11 cellular contexts compared by ENCODE assay signal in the genomic region with DNA sequence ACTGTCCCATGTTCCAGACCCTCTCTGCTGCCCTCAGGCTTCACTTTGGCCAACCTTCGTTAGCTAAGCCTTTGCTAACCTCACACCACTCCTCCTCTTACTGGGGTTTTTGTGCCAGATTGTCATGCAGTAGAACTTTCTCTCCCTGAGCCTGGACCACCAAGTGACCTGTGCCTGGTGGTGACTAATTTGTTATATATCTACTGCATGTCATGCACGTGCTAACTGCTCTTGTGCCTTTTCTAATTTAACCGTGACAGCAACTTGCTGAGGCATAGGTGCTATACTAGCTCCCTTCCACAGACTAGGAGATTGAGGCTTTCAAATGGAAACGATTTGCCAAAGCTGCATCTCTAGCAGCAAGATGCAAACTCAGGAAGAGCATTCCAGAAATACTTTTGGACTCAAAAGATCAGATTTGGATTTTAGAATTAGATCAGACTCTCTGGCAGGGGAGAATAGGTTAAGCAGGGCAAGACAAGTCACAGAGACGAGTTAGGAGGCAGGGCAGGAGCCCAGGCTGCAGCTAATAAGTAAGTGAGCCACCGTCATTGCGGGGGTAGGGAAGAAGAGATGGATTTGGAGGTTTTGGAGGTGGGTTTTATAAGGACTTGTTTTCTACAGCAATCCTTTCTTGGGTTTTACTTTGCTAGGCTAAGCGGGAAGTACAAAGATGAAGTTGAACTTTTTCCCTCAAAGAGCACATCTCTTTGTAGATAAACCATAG. TPM values are rescaled to one million over a fixed set of nuclear protein-coding genes. Genes with fewer than 3 reads are reported as not detected.
DNase-seq lines count a peak whose midpoint lies in the region; ATAC-seq, FAIRE-seq and TF ChIP-seq lines count a peak whose summit lies in the region.
"Had no signal": no experiment of that assay in that cellular context is flagged by ENCODE, and none has a peak within 500 bp of the region (broad histone marks: within the 10 kb centered on the region; RNA-seq: fewer than 3 reads in every experiment).

No MANE protein-coding gene starts in this region.

- TF ChIP-seq CTCF in HepG2 (CRISPR knock-in tag; IDR thresholded peaks at IDR 0.05) (no peak), right lobe of liver (IDR thresholded peaks at IDR 0.05) (no peak), foreskin keratinocyte (conservative IDR thresholded peaks at IDR 0.05) (no peak)
- TF ChIP-seq CTCF in activated CD8-positive, alpha-beta T cell treated with anti-CD3 and anti-CD28 coated beads for 36 hours (IDR thresholded peaks at IDR 0.05): no peak

- POLR2A ChIA-PET in HepG2 (lab: Yijun Ruan, JAX): no interaction called here
- POLR2A ChIA-PET in activated CD8-positive, alpha-beta T cell treated with anti-CD3 and anti-CD28 coated beads for 36 hours (lab: Charles Lee): interaction anchor here (0.7 to 1.6 kb wide), 5 partner anchors 11 to 585 kb away, joined by 3 to 6 read pairs (median 4); no protein-coding TSS in a partner anchor

- H3K9me3 Mint-ChIP-seq in activated CD8-positive, alpha-beta T cell treated with anti-CD3 and anti-CD28 coated beads for 36 hours: no peaks in the 10 kb centered on the region
- no peaks in the 10 kb centered on the region for H3K9me3 Mint-ChIP-seq in immature natural killer cell

- TF ChIP-seq POLR2A in HepG2 (IDR thresholded peaks at IDR 0.05; ENCODE audit: insufficient read depth in 1 of 2, low read depth in 2 of 2, low read length in 2 of 2) (no peak), right lobe of liver (IDR thresholded peaks at IDR 0.05) (no peak)

- peak overlapping the region; percentile 86 for H3K4me3 Mint-ChIP-seq in activated CD8-positive, alpha-beta T cell treated with anti-CD3 and anti-CD28 coated beads for 36 hours
- peak overlapping the region; percentile 94 to 100 (median 96) for H3K4me3 Mint-ChIP-seq in immature natural killer cell

- no peaks in the 10 kb centered on the region; a peak in 1 of 5 replicates for H3K27me3 ChIP-seq in HepG2 (ENCODE audit: control insufficient read depth in 1 of 2, insufficient read depth in 2 of 2, low read length in 2 of 2)
- no peaks in the 10 kb centered on the region for H3K27me3 ChIP-seq in right lobe of liver
- no peaks in the 10 kb centered on the region for H3K27me3 ChIP-seq in foreskin keratinocyte
- H3K27me3 ChIP-seq: uterus had no signal

- peak overlapping the region; percentile 87; the same call in 1 of the 2 replicates for H3K4me2 ChIP-seq in HepG2 (ENCODE audit: low read depth, low read length)

- H3K27ac ChIP-seq in HepG2 (ENCODE audit: extremely low read length, insufficient read depth, low read length) (no peak overlapping the region), right lobe of liver (no peak overlapping the region), foreskin keratinocyte (no peak overlapping the region)
- H3K27ac ChIP-seq: uterus had no signal

- H3K27me3 Mint-ChIP-seq in activated CD8-positive, alpha-beta T cell treated with anti-CD3 and anti-CD28 coated beads for 36 hours: no peaks in the 10 kb centered on the region
- peaks cover 2 to 4% (median 3%) of the 10 kb centered on the region in 3 donors for H3K27me3 Mint-ChIP-seq in immature natural killer cell (ENCODE audit: low read depth in 3 of 3)

- peaks cover 22% of the 10 kb centered on the region for H3K79me2 ChIP-seq in HepG2 (ENCODE audit: insufficient read depth, low read length)

- H3K4me1 ChIP-seq in HepG2 (ENCODE audit: insufficient read depth, low read length) (peaks cover 25% of the 10 kb centered on the region), right lobe of liver (peaks cover 0 to 14% (median 2%) of the 10 kb centered on the region in 4 donors), foreskin keratinocyte (no peaks in the 10 kb centered on the region)

- no peak overlapping the region for H3K4me3 ChIP-seq in HepG2 (replicated peaks in 1 of 3; ENCODE audit: insufficient read depth in 1 of 3, low read depth in 2 of 3, low read length in 3 of 3)
- no peak overlapping the region for H3K4me3 ChIP-seq in right lobe of liver
- H3K4me3 ChIP-seq: uterus had no signal

- TF ChIP-seq RAD21 in HepG2 (CRISPR knock-in tag; IDR thresholded peaks at IDR 0.05): no peak

- no TSS peak for BruUV-seq in HepG2 (replicated peaks; lab: Mats Ljungman, UMichigan)

- H3K9ac ChIP-seq in HepG2 (ENCODE audit: insufficient read depth, low read depth, low read length): no peak overlapping the region

- FAIRE-seq in HepG2 (lab: Jason Lieb, UNC): no peak

- DNase-seq in HepG2 (ENCODE audit: low spot score) (no peak), right lobe of liver (no peak), immature natural killer cell (no peak), NCI-H69 (lab: John Stamatoyannopoulos, UW) (no peak), NCI-H526 treated with DMSO at 0.1 percent for 48 hours (lab: John Stamatoyannopoulos, UW) (no peak), DMS79 treated with DMSO at 0.1 percent for 48 hours (lab: John Stamatoyannopoulos, UW) (no peak), foreskin keratinocyte (no peak)
- DNase-seq in activated CD8-positive, alpha-beta T cell treated with anti-CD3 and anti-CD28 coated beads for 36 hours: no peak
- DNase-seq: activated CD8-positive, alpha-beta memory T cell treated with anti-CD3 and anti-CD28 coated beads for 24 hours; NCI-H510A; uterus had no signal

- H3K36me3 ChIP-seq in HepG2 (replicated peaks in 1 of 2; ENCODE audit: control insufficient read depth in 1 of 2, insufficient read depth in 2 of 2, low read length in 2 of 2): peaks cover 3 to 17% of the 10 kb centered on the region in 2 experiments; a peak in 4 of 5 replicates
- H3K36me3 ChIP-seq in right lobe of liver: peaks cover 0 to 11% (median 2%) of the 10 kb centered on the region in 4 donors
- H3K36me3 ChIP-seq: uterus had no signal

- no peak for TF ChIP-seq EP300 in HepG2 (IDR thresholded peaks at IDR 0.05; ENCODE audit: low read depth in 2 of 2, low read length in 2 of 2)
- TF ChIP-seq EP300 in HepG2 (CRISPR knock-in tag; IDR thresholded peaks at IDR 0.05; ENCODE audit: borderline replicate concordance): no peak

- WGBS in HepG2 (ENCODE audit: low lambda C conversion rate): 87% methylated on average over 8 of the region's 8 CpGs
- WGBS in right lobe of liver (ENCODE audit: insufficient coverage, low coverage, low lambda C conversion rate, missing lambda C conversion rate): 81% methylated on average over 8 of the region's 8 CpGs

- peaks cover 10% of the 10 kb centered on the region for H3K36me3 Mint-ChIP-seq in activated CD8-positive, alpha-beta T cell treated with anti-CD3 and anti-CD28 coated beads for 36 hours (ENCODE audit: low read depth)
- H3K36me3 Mint-ChIP-seq in immature natural killer cell: peaks cover 0 to 6% (median 4%) of the 10 kb centered on the region in 3 donors

- no peak overlapping the region for H2AFZ ChIP-seq in HepG2 (ENCODE audit: low read length)

- H4K20me1 ChIP-seq in HepG2 (ENCODE audit: insufficient read depth, low read length): no peaks in the 10 kb centered on the region

- no peak for ATAC-seq in HepG2
- ATAC-seq in right lobe of liver: no peak
- no peak for ATAC-seq in activated CD8-positive, alpha-beta T cell treated with anti-CD3 and anti-CD28 coated beads for 36 hours
- ATAC-seq in foreskin keratinocyte: no peak

- intact Hi-C loops in HepG2 (cut with micrococcal nuclease; ENCODE audit: unreplicated experiment): no loop called here
- intact Hi-C loops in right lobe of liver (cut with DNase I): no loop called here
- intact Hi-C loops in activated CD8-positive, alpha-beta T cell treated with anti-CD3 and anti-CD28 coated beads for 36 hours (cut with micrococcal nuclease): no loop called here

- H3K4me1 Mint-ChIP-seq in activated CD8-positive, alpha-beta T cell treated with anti-CD3 and anti-CD28 coated beads for 36 hours (ENCODE audit: low read depth): peaks cover 44% of the 10 kb centered on the region
- peaks cover 34 to 50% of the 10 kb centered on the region in 2 donors for H3K4me1 Mint-ChIP-seq in immature natural killer cell

- CTCF ChIA-PET in HepG2 (lab: Yijun Ruan, JAX; ENCODE audit: low intra/inter-chr PET ratio, low total read pairs): no interaction called here
- CTCF ChIA-PET in activated CD8-positive, alpha-beta T cell treated with anti-CD3 and anti-CD28 coated beads for 36 hours (lab: Charles Lee): interaction anchor here (3.7 kb wide), 1 partner anchor 74 kb away, joined by 30 read pairs; no protein-coding TSS in a partner anchor

- peak overlapping the region; percentile 7 for H3K27ac Mint-ChIP-seq in activated CD8-positive, alpha-beta T cell treated with anti-CD3 and anti-CD28 coated beads for 36 hours
- H3K27ac Mint-ChIP-seq in immature natural killer cell: peak overlapping the region in 2 of 6 donors; percentile 16 to 54

- H3K9me3 ChIP-seq in HepG2 (ENCODE audit: low read length) (no peaks in the 10 kb centered on the region), right lobe of liver (no peaks in the 10 kb centered on the region)
- H3K9me3 ChIP-seq: uterus had no signal

- in situ Hi-C loops in HepG2 (cut with HindIII; ENCODE audit: extremely low pct_ligation_motif_present, low pct_unique_long_range_greater_than_20kb): no loop called here

RNA-seq across cellular contexts. Expression of a gene that starts 1.8 kb away (rescaled TPM):
- 67.9 and 77.2 TPM in 2 replicates for total RNA-seq in HepG2 (2016; rRNA removed; fragmentation: Illumina TruSeq; extraction: Trizol)
- 27.7 and 40.5 TPM in 2 replicates for total RNA-seq in HepG2 (2016; cell fraction: cytosol; rRNA removed; fragmentation: Illumina TruSeq; extraction: Trizol; ENCODE audit: low read depth)
- total RNA-seq in HepG2 (2016; cell fraction: insoluble cytoplasmic fraction; rRNA removed; fragmentation: Illumina TruSeq; extraction: Trizol): 78.8 and 81.3 TPM in 2 replicates
- total RNA-seq in HepG2 (2016; cell fraction: membrane; rRNA removed; fragmentation: Illumina TruSeq; extraction: Trizol): 33.9 and 34.7 TPM in 2 replicates
- total RNA-seq in HepG2 (2016; cell fraction: nucleus; rRNA removed; fragmentation: Illumina TruSeq; extraction: Trizol): 31.6 and 35.8 TPM in 2 replicates
- 27.4 and 33.3 TPM in 2 replicates for polyA plus RNA-seq in HepG2 (2011; rRNA removed)
- 19.4 and 25.1 TPM in 2 replicates for polyA plus RNA-seq in HepG2 (2011; cell fraction: cytosol; rRNA removed)
- polyA plus RNA-seq in HepG2 (2011; cell fraction: nucleus; rRNA removed): 14.7 and 16.8 TPM in 2 replicates
- 43.0 and 56.8 TPM in 2 replicates for polyA plus RNA-seq in HepG2 (2012)
- 29.9 and 37.7 TPM in 2 replicates for polyA plus RNA-seq in HepG2 (2016; cell fraction: cytosol; fragmentation: Illumina TruSeq; extraction: Trizol; ENCODE audit: low read depth)
- 99.4 and 106 TPM in 2 replicates for polyA plus RNA-seq in HepG2 (2016; cell fraction: insoluble cytoplasmic fraction; fragmentation: Illumina TruSeq; extraction: Trizol; ENCODE audit: low read depth)
- polyA plus RNA-seq in HepG2 (2016; cell fraction: membrane; fragmentation: Illumina TruSeq; extraction: Trizol; ENCODE audit: low read depth): 34.4 and 34.7 TPM in 2 replicates
- polyA plus RNA-seq in HepG2 (2016; cell fraction: nucleus; fragmentation: Illumina TruSeq; extraction: Trizol; ENCODE audit: insufficient read depth, low read depth): 52.8 and 60.1 TPM in 2 replicates
- polyA minus RNA-seq in HepG2 (2011; rRNA and poly(A)+ RNA removed; ENCODE audit: low replicate concordance): 22.5 and 25.7 TPM in 2 replicates
- 18.4 and 24.7 TPM in 2 replicates for polyA minus RNA-seq in HepG2 (2011; cell fraction: cytosol; rRNA and poly(A)+ RNA removed)
- polyA minus RNA-seq in HepG2 (2011; cell fraction: nucleus; rRNA and poly(A)+ RNA removed): 24.0 and 27.0 TPM in 2 replicates
- total RNA-seq in right lobe of liver: 10 to 100 TPM; 27.8 to 35.7 (median 29.5) TPM
- 10 to 100 TPM; 82.9 to 88.7 TPM for total RNA-seq in activated CD8-positive, alpha-beta T cell treated with anti-CD3 and anti-CD28 coated beads for 36 hours
- 100 to 1,000 TPM; 108 to 138 (median 132) TPM for polyA plus RNA-seq in immature natural killer cell
- total RNA-seq in foreskin keratinocyte: 60.6 and 69.6 TPM in 2 replicates
- 109 and 112 TPM in 2 replicates for polyA plus RNA-seq in foreskin keratinocyte

RNA-seq across cellular contexts. Expression of a gene that starts 2.8 kb away (rescaled TPM):
- 16.0 and 17.0 TPM in 2 replicates for total RNA-seq in HepG2 (2016; rRNA removed; fragmentation: Illumina TruSeq; extraction: Trizol)
- 18.0 and 28.0 TPM in 2 replicates for total RNA-seq in HepG2 (2016; cell fraction: cytosol; rRNA removed; fragmentation: Illumina TruSeq; extraction: Trizol; ENCODE audit: low read depth)
- 14.4 and 17.9 TPM in 2 replicates for total RNA-seq in HepG2 (2016; cell fraction: insoluble cytoplasmic fraction; rRNA removed; fragmentation: Illumina TruSeq; extraction: Trizol)
- total RNA-seq in HepG2 (2016; cell fraction: membrane; rRNA removed; fragmentation: Illumina TruSeq; extraction: Trizol): 5.9 and 7.8 TPM in 2 replicates
- 22.6 and 27.5 TPM in 2 replicates for total RNA-seq in HepG2 (2016; cell fraction: nucleus; rRNA removed; fragmentation: Illumina TruSeq; extraction: Trizol)
- 6.9 and 7.1 TPM in 2 replicates for polyA plus RNA-seq in HepG2 (2011; rRNA removed)
- polyA plus RNA-seq in HepG2 (2011; cell fraction: cytosol; rRNA removed): 2.1 and 4.1 TPM in 2 replicates
- 36.3 and 40.3 TPM in 2 replicates for polyA plus RNA-seq in HepG2 (2011; cell fraction: nucleus; rRNA removed)
- 6.8 and 9.6 TPM in 2 replicates for polyA plus RNA-seq in HepG2 (2012)
- polyA plus RNA-seq in HepG2 (2016; cell fraction: cytosol; fragmentation: Illumina TruSeq; extraction: Trizol; ENCODE audit: low read depth): 0.79 and 1.0 TPM in 2 replicates
- polyA plus RNA-seq in HepG2 (2016; cell fraction: insoluble cytoplasmic fraction; fragmentation: Illumina TruSeq; extraction: Trizol; ENCODE audit: low read depth): 9.2 and 11.1 TPM in 2 replicates
- polyA plus RNA-seq in HepG2 (2016; cell fraction: membrane; fragmentation: Illumina TruSeq; extraction: Trizol; ENCODE audit: low read depth): 1.7 and 2.3 TPM in 2 replicates
- 79.4 and 83.7 TPM in 2 replicates for polyA plus RNA-seq in HepG2 (2016; cell fraction: nucleus; fragmentation: Illumina TruSeq; extraction: Trizol; ENCODE audit: insufficient read depth, low read depth)
- 28.2 and 32.5 TPM in 2 replicates for polyA minus RNA-seq in HepG2 (2011; rRNA and poly(A)+ RNA removed; ENCODE audit: low replicate concordance)
- polyA minus RNA-seq in HepG2 (2011; cell fraction: cytosol; rRNA and poly(A)+ RNA removed): 3.7 and 15.6 TPM in 2 replicates
- 10.7 and 14.4 TPM in 2 replicates for polyA minus RNA-seq in HepG2 (2011; cell fraction: nucleus; rRNA and poly(A)+ RNA removed)
- total RNA-seq in right lobe of liver: 1 to 10 TPM; 2.0 to 4.2 (median 3.4) TPM
- 10 to 100 TPM; 71.3 to 74.8 TPM for total RNA-seq in activated CD8-positive, alpha-beta T cell treated with anti-CD3 and anti-CD28 coated beads for 36 hours
- 1 to 10 TPM; 2.1 to 5.5 (median 4.9) TPM for polyA plus RNA-seq in immature natural killer cell
- total RNA-seq in foreskin keratinocyte: 9.7 and 9.8 TPM in 2 replicates
- 5.8 and 6.0 TPM in 2 replicates for polyA plus RNA-seq in foreskin keratinocyte

RNA-seq across cellular contexts. Expression of a gene that starts 36.4 kb away (rescaled TPM):
- total RNA-seq in HepG2 (2016; rRNA removed; fragmentation: Illumina TruSeq; extraction: Trizol) (3.7 and 4.9 TPM in 2 replicates), right lobe of liver (1 to 10 TPM in 3 of 6 experiments, under 1 TPM in 3; 0.61 to 2.4 (median 0.97) TPM), foreskin keratinocyte (0.24 and 0.46 TPM in 2 replicates)
- total RNA-seq in HepG2 (2016; cell fraction: cytosol; rRNA removed; fragmentation: Illumina TruSeq; extraction: Trizol; ENCODE audit: low read depth): 1.7 and 1.9 TPM in 2 replicates
- total RNA-seq in HepG2 (2016; cell fraction: insoluble cytoplasmic fraction; rRNA removed; fragmentation: Illumina TruSeq; extraction: Trizol): 2.9 and 5.5 TPM in 2 replicates
- total RNA-seq in HepG2 (2016; cell fraction: membrane; rRNA removed; fragmentation: Illumina TruSeq; extraction: Trizol): 3.2 and 4.1 TPM in 2 replicates
- 4.7 and 5.1 TPM in 2 replicates for total RNA-seq in HepG2 (2016; cell fraction: nucleus; rRNA removed; fragmentation: Illumina TruSeq; extraction: Trizol)
- polyA plus RNA-seq in HepG2 (2011; rRNA removed) (4.1 and 4.9 TPM in 2 replicates), immature natural killer cell (under 1 TPM in 1 of 3 donors, not detected in 2; 0.40 TPM), foreskin keratinocyte (0.62 and 0.63 TPM in 2 replicates)
- polyA plus RNA-seq in HepG2 (2011; cell fraction: cytosol; rRNA removed): 2.9 and 3.9 TPM in 2 replicates
- polyA plus RNA-seq in HepG2 (2011; cell fraction: nucleus; rRNA removed): 29.8 and 33.6 TPM in 2 replicates
- polyA plus RNA-seq in HepG2 (2012): 8.8 and 10.8 TPM in 2 replicates
- polyA plus RNA-seq in HepG2 (2016; cell fraction: cytosol; fragmentation: Illumina TruSeq; extraction: Trizol; ENCODE audit: low read depth): 3.3 and 3.8 TPM in 2 replicates
- polyA plus RNA-seq in HepG2 (2016; cell fraction: insoluble cytoplasmic fraction; fragmentation: Illumina TruSeq; extraction: Trizol; ENCODE audit: low read depth): 7.5 and 11.5 TPM in 2 replicates
- polyA plus RNA-seq in HepG2 (2016; cell fraction: membrane; fragmentation: Illumina TruSeq; extraction: Trizol; ENCODE audit: low read depth): 7.5 and 8.6 TPM in 2 replicates
- 14.9 and 15.8 TPM in 2 replicates for polyA plus RNA-seq in HepG2 (2016; cell fraction: nucleus; fragmentation: Illumina TruSeq; extraction: Trizol; ENCODE audit: insufficient read depth, low read depth)
- 1.1 and 16.7 TPM in 2 replicates for polyA minus RNA-seq in HepG2 (2011; rRNA and poly(A)+ RNA removed; ENCODE audit: low replicate concordance)
- polyA minus RNA-seq in HepG2 (2011; cell fraction: cytosol; rRNA and poly(A)+ RNA removed): 5.1 and 8.4 TPM in 2 replicates
- 13.8 and 18.4 TPM in 2 replicates for polyA minus RNA-seq in HepG2 (2011; cell fraction: nucleus; rRNA and poly(A)+ RNA removed)
- total RNA-seq in activated CD8-positive, alpha-beta T cell treated with anti-CD3 and anti-CD28 coated beads for 36 hours: 1 to 10 TPM; 5.1 to 5.4 TPM

RNA-seq across cellular contexts. Expression of a gene that starts 50.0 kb away (rescaled TPM):
- total RNA-seq in HepG2 (2016; rRNA removed; fragmentation: Illumina TruSeq; extraction: Trizol): 59.8 and 61.5 TPM in 2 replicates
- total RNA-seq in HepG2 (2016; cell fraction: cytosol; rRNA removed; fragmentation: Illumina TruSeq; extraction: Trizol; ENCODE audit: low read depth): 20.2 and 20.4 TPM in 2 replicates
- 57.2 and 63.4 TPM in 2 replicates for total RNA-seq in HepG2 (2016; cell fraction: insoluble cytoplasmic fraction; rRNA removed; fragmentation: Illumina TruSeq; extraction: Trizol)
- total RNA-seq in HepG2 (2016; cell fraction: membrane; rRNA removed; fragmentation: Illumina TruSeq; extraction: Trizol): 27.2 and 28.3 TPM in 2 replicates
- total RNA-seq in HepG2 (2016; cell fraction: nucleus; rRNA removed; fragmentation: Illumina TruSeq; extraction: Trizol): 47.3 and 61.7 TPM in 2 replicates
- 37.1 and 50.5 TPM in 2 replicates for polyA plus RNA-seq in HepG2 (2011; rRNA removed)
- polyA plus RNA-seq in HepG2 (2011; cell fraction: cytosol; rRNA removed): 29.8 and 33.1 TPM in 2 replicates
- 71.5 and 77.4 TPM in 2 replicates for polyA plus RNA-seq in HepG2 (2011; cell fraction: nucleus; rRNA removed)
- polyA plus RNA-seq in HepG2 (2012): 27.8 and 38.2 TPM in 2 replicates
- polyA plus RNA-seq in HepG2 (2016; cell fraction: cytosol; fragmentation: Illumina TruSeq; extraction: Trizol; ENCODE audit: low read depth): 18.2 and 22.9 TPM in 2 replicates
- 67.1 and 69.1 TPM in 2 replicates for polyA plus RNA-seq in HepG2 (2016; cell fraction: insoluble cytoplasmic fraction; fragmentation: Illumina TruSeq; extraction: Trizol; ENCODE audit: low read depth)
- polyA plus RNA-seq in HepG2 (2016; cell fraction: membrane; fragmentation: Illumina TruSeq; extraction: Trizol; ENCODE audit: low read depth): 20.0 and 22.3 TPM in 2 replicates
- polyA plus RNA-seq in HepG2 (2016; cell fraction: nucleus; fragmentation: Illumina TruSeq; extraction: Trizol; ENCODE audit: insufficient read depth, low read depth): 82.3 and 82.6 TPM in 2 replicates
- 31.6 and 46.9 TPM in 2 replicates for polyA minus RNA-seq in HepG2 (2011; rRNA and poly(A)+ RNA removed; ENCODE audit: low replicate concordance)
- polyA minus RNA-seq in HepG2 (2011; cell fraction: cytosol; rRNA and poly(A)+ RNA removed): 15.7 and 20.7 TPM in 2 replicates
- 76.1 and 79.6 TPM in 2 replicates for polyA minus RNA-seq in HepG2 (2011; cell fraction: nucleus; rRNA and poly(A)+ RNA removed)
- 10 to 100 TPM; 12.1 to 26.3 (median 17.0) TPM for total RNA-seq in right lobe of liver
- 10 to 100 TPM; 33.2 to 36.6 TPM for total RNA-seq in activated CD8-positive, alpha-beta T cell treated with anti-CD3 and anti-CD28 coated beads for 36 hours
- 10 to 100 TPM; 27.8 to 35.8 (median 30.9) TPM for polyA plus RNA-seq in immature natural killer cell
- total RNA-seq in foreskin keratinocyte: 15.9 and 20.1 TPM in 2 replicates
- 15.9 and 19.7 TPM in 2 replicates for polyA plus RNA-seq in foreskin keratinocyte
